ENCODE assay signal across 7 cellular contexts in the genomic region with DNA sequence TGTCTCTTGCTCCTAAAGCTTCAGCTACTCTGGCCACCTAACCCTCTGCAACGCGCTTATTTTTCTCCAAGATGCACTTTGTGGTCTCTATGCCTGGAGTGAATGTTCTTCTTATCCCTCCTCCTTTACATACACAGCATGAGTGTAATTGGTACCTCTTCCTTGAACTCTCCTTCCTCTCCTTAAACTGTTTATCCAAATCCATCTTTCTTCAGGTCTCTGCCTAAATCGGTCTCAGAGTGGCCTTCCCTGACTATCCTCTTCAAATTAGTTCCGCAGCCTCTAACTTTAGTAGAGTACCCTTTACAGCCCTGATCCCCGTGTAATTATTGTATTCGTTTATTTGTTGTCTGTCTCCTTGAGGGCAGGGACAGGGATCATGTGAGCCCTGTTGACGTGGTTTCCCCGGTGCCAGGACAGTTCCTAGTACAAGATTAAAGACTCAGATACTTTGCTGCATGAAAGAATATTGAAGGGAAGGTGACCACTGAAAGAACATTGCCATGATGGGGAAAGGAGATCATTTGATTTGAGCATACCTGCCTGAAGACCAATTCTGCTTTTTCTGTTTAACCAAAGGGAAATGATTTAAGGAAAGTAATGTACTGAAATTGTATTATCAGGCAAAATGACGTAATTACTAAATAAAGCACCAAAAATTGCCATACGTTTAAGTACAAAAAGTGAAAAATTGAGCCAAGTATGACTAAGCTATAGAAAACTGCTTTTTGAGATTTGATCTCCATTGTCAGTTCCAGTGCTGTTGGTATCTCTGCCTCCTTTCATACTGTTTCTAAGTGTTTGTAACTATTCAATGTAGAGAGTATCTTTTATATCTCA. TPM values are rescaled to one million over a fixed set of nuclear protein-coding genes. Genes with fewer than 3 reads are reported as not detected.
DNase-seq lines count a peak whose midpoint lies in the region; ATAC-seq and TF ChIP-seq lines count a peak whose summit lies in the region.

No MANE protein-coding gene starts in this region.

- ATAC-seq in body of pancreas (no peak), HG02884 (IDR thresholded peaks at IDR 0.05; ENCODE audit: unreplicated experiment) (no peak)

- peaks cover 28% of the 10 kb centered on the region for H3K4me1 ChIP-seq in body of pancreas

- H3K9me3 ChIP-seq in body of pancreas, result no peaks in the 10 kb centered on the region

- TF ChIP-seq CTCF in body of pancreas (IDR thresholded peaks at IDR 0.05), result no peak

- peaks cover 0 to 2% of the 10 kb centered on the region in 2 donors for H3K36me3 ChIP-seq in body of pancreas (replicated peaks in 1 of 2; ENCODE audit: insufficient read depth in 1 of 2, low read depth in 2 of 2)

- H3K27me3 ChIP-seq in body of pancreas, result no peaks in the 10 kb centered on the region

- peak in 1 of 3 donors; percentile 2 for TF ChIP-seq POLR2A in body of pancreas (IDR thresholded peaks at IDR 0.05)

- H3K27ac ChIP-seq in body of pancreas (peak overlapping the region; percentile 48 to 96 (median 88)), substantia nigra (ENCODE audit: low read depth, low read length, poor library complexity, severe bottlenecking) (peak overlapping the region; percentile 5)

- intact Hi-C loops in body of pancreas (cut with DNase I), result no loop called here
- intact Hi-C loops in head of caudate nucleus (cut with DNase I), result loop anchor here (5.0 kb wide), 1 partner anchor 168 kb away; no protein-coding TSS in a partner anchor

- DNase-seq in NCI-H146 (lab: John Stamatoyannopoulos, UW), result peak; percentile 1
- peak in 3 of 4 donors; percentile 16 to 41 (median 37) for DNase-seq in body of pancreas
- DNase-seq in left kidney (ENCODE audit: low read depth, low spot score), result peak; percentile 54
- no peak for DNase-seq in substantia nigra (lab: John Stamatoyannopoulos, UW)
- no peak for DNase-seq in head of caudate nucleus

- 5 to 6% methylated on average over 10 of the region's 10 CpGs for WGBS in body of pancreas, 2 donors

- H3K4me3 ChIP-seq in GM08714 (ENCODE audit: low read length) (peak overlapping the region; percentile 74), body of pancreas (peak overlapping the region; percentile 54 to 70)

RNA-seq across cellular contexts. Expression of gene CNOT9, which starts 1.2 kb away (rescaled TPM):
- total RNA-seq in body of pancreas, result 10 to 100 TPM; 12.9 to 17.6 TPM

RNA-seq across cellular contexts. Expression of gene USP37, which starts 1.7 kb away (rescaled TPM):
- total RNA-seq in body of pancreas, result 10 to 100 TPM in 1 of 2 donors, 1 to 10 TPM in 1; 6.0 to 14.5 TPM

RNA-seq across cellular contexts. Expression of gene PLCD4, which starts 37.8 kb away (rescaled TPM):
- total RNA-seq in body of pancreas, result under 1 TPM in 1 of 2 donors, not detected in 1; 0.52 TPM

Comparison
In these comparisons a context has a peak if more than half of its experiments do, and no peak if none do; other contexts are left out.
1. DNase-seq: peak in NCI-H146 (single experiment), body of pancreas (3 of 4) and left kidney (single experiment); none in substantia nigra (0 of 49) and head of caudate nucleus (0 of 42).